Comparison of ENCODE assay signal across 8 cellular contexts in the genomic region with DNA sequence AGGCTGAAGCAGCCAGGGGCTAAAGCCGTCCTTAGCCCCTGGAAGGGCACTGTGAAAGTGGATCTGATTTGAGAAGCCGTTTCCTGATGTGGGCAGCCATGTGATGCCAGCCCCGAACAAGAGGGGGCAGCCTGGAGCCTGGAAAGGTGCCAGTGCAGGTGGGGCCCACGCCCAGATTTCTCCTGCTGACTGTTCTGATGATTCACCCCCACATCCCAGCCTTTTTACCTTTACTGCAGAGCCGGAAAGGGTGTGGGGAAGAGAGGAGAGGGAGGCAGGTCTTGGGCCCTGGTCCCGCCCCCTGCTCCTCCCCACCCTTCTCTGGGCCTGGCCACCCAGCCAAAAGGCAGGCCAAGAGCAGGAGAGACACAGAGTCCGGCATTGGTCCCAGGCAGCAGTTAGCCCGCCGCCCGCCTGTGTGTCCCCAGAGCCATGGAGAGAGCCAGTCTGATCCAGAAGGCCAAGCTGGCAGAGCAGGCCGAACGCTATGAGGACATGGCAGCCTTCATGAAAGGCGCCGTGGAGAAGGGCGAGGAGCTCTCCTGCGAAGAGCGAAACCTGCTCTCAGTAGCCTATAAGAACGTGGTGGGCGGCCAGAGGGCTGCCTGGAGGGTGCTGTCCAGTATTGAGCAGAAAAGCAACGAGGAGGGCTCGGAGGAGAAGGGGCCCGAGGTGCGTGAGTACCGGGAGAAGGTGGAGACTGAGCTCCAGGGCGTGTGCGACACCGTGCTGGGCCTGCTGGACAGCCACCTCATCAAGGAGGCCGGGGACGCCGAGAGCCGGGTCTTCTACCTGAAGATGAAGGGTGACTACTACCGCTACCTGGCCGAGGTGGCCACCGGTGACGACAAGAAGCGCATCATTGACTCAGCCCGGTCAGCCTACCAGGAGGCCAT. TPM values are rescaled to one million over a fixed set of nuclear protein-coding genes. Genes with fewer than 3 reads are reported as not detected.
A peak's percentile ranks its signal among the peaks of the same experiment; 100 is the strongest.
DNase-seq lines count a peak whose midpoint lies in the region; ATAC-seq and TF ChIP-seq lines count a peak whose summit lies in the region.

A gene (plus strand): TSS at position 369 of the 896 bp plus-strand sequence. CDS start 64 bp downstream, at position 433.

- peak; percentile 84 for DNase-seq in NCI-H2029 (lab: John Stamatoyannopoulos, UW)
- DNase-seq in activated CD4-positive, alpha-beta T cell treated with anti-CD3 and anti-CD28 coated beads, Interleukin-2, amount 50 U/mL, for 4 hours = peak; percentile 42 to 47
- no peak for DNase-seq in epithelial cell of proximal tubule (ENCODE audit: low read depth)
- DNase-seq in trophoblast cell = peak; percentile 81 to 89
- no peak for DNase-seq in Ammon's horn (ENCODE audit: low spot score)
- DNase-seq in GF-D8 (lab: John Stamatoyannopoulos, UW) = no peak

- peak within 1 kb of the TSS; percentile 87 for H3K27ac ChIP-seq in trophoblast cell (ENCODE audit: low read depth, low read length)

- H3K18ac ChIP-seq in trophoblast cell (ENCODE audit: low read length) = peak within 1 kb of the TSS; percentile 36

- peak within 1 kb of the TSS; percentile 39 for H4K12ac ChIP-seq in trophoblast cell (ENCODE audit: low read depth, low read length)

- H2AK5ac ChIP-seq in trophoblast cell (ENCODE audit: low read length) = peak within 1 kb of the TSS; percentile 76

- peak within 1 kb of the TSS; percentile 49 for H2BK5ac ChIP-seq in trophoblast cell (ENCODE audit: low read depth, low read length, poor library complexity)

- H3K4me3 ChIP-seq in epithelial cell of proximal tubule (ENCODE audit: low read depth, low read length) (peak within 1 kb of the TSS; percentile 76), trophoblast cell (ENCODE audit: low read depth, low read length) (peak within 1 kb of the TSS; percentile 63)

- peak within 1 kb of the TSS; percentile 53 for H2BK12ac ChIP-seq in trophoblast cell (ENCODE audit: low read length)

- peak within 1 kb of the TSS; percentile 80 for H4K8ac ChIP-seq in trophoblast cell (ENCODE audit: low read depth, low read length)

- H3K4ac ChIP-seq in trophoblast cell (ENCODE audit: low read depth, low read length) = peak within 1 kb of the TSS; percentile 30

- H3K9ac ChIP-seq in trophoblast cell (ENCODE audit: low read length) = peak within 1 kb of the TSS; percentile 23

- H3K4me1 ChIP-seq in trophoblast cell (ENCODE audit: control insufficient read depth in 1 of 2, insufficient read depth in 2 of 2, low read length in 2 of 2) = peaks cover 31 to 36% of the 10 kb centered on the region in 2 experiments

- H3K9me3 ChIP-seq in trophoblast cell (ENCODE audit: insufficient read depth, low read depth, low read length) = peaks cover 2% of the 10 kb centered on the region

- no CpG with 5 or more reads among the region's 37 CpGs for WGBS in trophoblast cell (ENCODE audit: extremely low coverage, insufficient coverage, insufficient read length)

- H4K91ac ChIP-seq in trophoblast cell (ENCODE audit: low read depth, low read length) = peak within 1 kb of the TSS; percentile 80

- H3K27me3 ChIP-seq in trophoblast cell (ENCODE audit: insufficient read depth, low read length) = no peaks in the 10 kb centered on the region

- H3K4me2 ChIP-seq in trophoblast cell (ENCODE audit: low read length) = peak within 1 kb of the TSS; percentile 72

- H3K36me3 ChIP-seq in trophoblast cell (ENCODE audit: control insufficient read depth in 1 of 2, insufficient read depth in 2 of 2, low read length in 2 of 2) = no peaks in the 10 kb centered on the region

- H3K14ac ChIP-seq in trophoblast cell (ENCODE audit: low read length) = peak within 1 kb of the TSS; percentile 84

- ATAC-seq in GM18511 (IDR thresholded peaks at IDR 0.05; ENCODE audit: unreplicated experiment) = no peak

- H3K79me1 ChIP-seq in trophoblast cell (ENCODE audit: low read length) = peaks cover 27% of the 10 kb centered on the region

- TF ChIP-seq CTCF in GM12872 (IDR thresholded peaks at IDR 0.05; ENCODE audit: insufficient read depth, low read depth, low read length) (peak; percentile 77), epithelial cell of proximal tubule (conservative IDR thresholded peaks at IDR 0.05; ENCODE audit: low read depth, low read length) (peak; percentile 67)

- H3K79me2 ChIP-seq in trophoblast cell (ENCODE audit: control insufficient read depth, insufficient read depth, low read length, poor library complexity) = peaks cover 6% of the 10 kb centered on the region

- no peak within 1 kb of the TSS for H3K23ac ChIP-seq in trophoblast cell (ENCODE audit: low read length)

- peak within 1 kb of the TSS; percentile 60 for H2BK120ac ChIP-seq in trophoblast cell (ENCODE audit: insufficient read depth, low read length, poor library complexity)

- H2AFZ ChIP-seq in trophoblast cell (ENCODE audit: insufficient read depth, low read length, poor library complexity) = peak within 1 kb of the TSS; percentile 4

RNA-seq across cellular contexts. Expression of the gene that starts here (rescaled TPM):
- 213 and 239 TPM in 2 replicates for total RNA-seq in epithelial cell of proximal tubule
- polyA plus RNA-seq in trophoblast cell (2013) = 45.3 and 46.7 TPM in 2 replicates

Comparison
In these comparisons a context has a peak if more than half of its experiments do, and no peak if none do; other contexts are left out.
1. DNase-seq: peak in NCI-H2029 (single experiment), activated CD4-positive, alpha-beta T cell treated with anti-CD3 and anti-CD28 coated beads, Interleukin-2, amount 50 U/mL, for 4 hours (2 of 2) and trophoblast cell (2 of 2); none in epithelial cell of proximal tubule (single experiment), Ammon's horn (single experiment) and GF-D8 (single experiment).